ENCODE assay signal across 16 cellular contexts in genomic region chr2:239042551-239043320, GRCh38.
DNase-seq lines count a peak whose midpoint lies in the region; ATAC-seq and TF ChIP-seq lines count a peak whose summit lies in the region.
"Had no signal": no experiment of that assay in that cellular context is flagged by ENCODE, and none has a peak within 500 bp of the region (broad histone marks: within the 10 kb centered on the region; RNA-seq: fewer than 3 reads in every experiment).

No MANE protein-coding gene starts in this region.

- CTCF ChIA-PET in activated naive CD4-positive, alpha-beta T cell treated with anti-CD3 and anti-CD28 coated beads, Interleukin-2, amount 10 ng/mL, durations not matched to agents 7 days and 5 days (lab: Charles Lee) = no interaction called here
- CTCF ChIA-PET in T-cell (lab: Charles Lee) = no interaction called here

- no peaks in the 10 kb centered on the region for H3K36me3 Mint-ChIP-seq in activated naive CD4-positive, alpha-beta T cell treated with anti-CD3 and anti-CD28 coated beads, Interleukin-2, amount 10 ng/mL, durations not matched to agents 7 days and 5 days
- H3K36me3 Mint-ChIP-seq in T-helper 17 cell (ENCODE audit: low read depth) = no peaks in the 10 kb centered on the region
- H3K36me3 Mint-ChIP-seq in stimulated activated effector memory CD8-positive, alpha-beta T cell treated with anti-CD3 and anti-CD28 coated beads, Interleukin-12 subunit alpha, Interleukin-12 subunit beta, amount 100 ng/mL, for 72 hours = no peaks in the 10 kb centered on the region
- H3K36me3 Mint-ChIP-seq in T-cell = no peaks in the 10 kb centered on the region

- peak; percentile 7 for DNase-seq in activated naive CD4-positive, alpha-beta T cell treated with anti-CD3 and anti-CD28 coated beads, Interleukin-2, amount 10 ng/mL, durations not matched to agents 7 days and 5 days
- no peak for DNase-seq in activated naive CD4-positive, alpha-beta T cell treated with Interleukin-2 at 50 U/mL for 16 hours
- DNase-seq in T-helper 17 cell = no peak
- DNase-seq in stimulated activated effector memory CD8-positive, alpha-beta T cell treated with anti-CD3 and anti-CD28 coated beads, Interleukin-12 subunit alpha, Interleukin-12 subunit beta, amount 100 ng/mL, for 72 hours (ENCODE audit: low spot score in 2 of 2) = no peak
- DNase-seq in T-cell = no peak
- no peak for DNase-seq in colonic mucosa
- DNase-seq: 8988T; AML-193; C1 segment of cervical spinal cord; CD4-positive, alpha-beta memory T cell; DMS79; H7 had no signal

- no peak overlapping the region for H3K27ac Mint-ChIP-seq in activated naive CD4-positive, alpha-beta T cell treated with anti-CD3 and anti-CD28 coated beads, Interleukin-2, amount 10 ng/mL, durations not matched to agents 7 days and 5 days
- H3K27ac Mint-ChIP-seq in T-helper 17 cell (no peak overlapping the region), T-cell (no peak overlapping the region)
- H3K27ac Mint-ChIP-seq in stimulated activated effector memory CD8-positive, alpha-beta T cell treated with anti-CD3 and anti-CD28 coated beads, Interleukin-12 subunit alpha, Interleukin-12 subunit beta, amount 100 ng/mL, for 72 hours = peak overlapping the region; percentile 43
- H3K27ac Mint-ChIP-seq: GM23338 had no signal

- H3K9ac ChIP-seq in BLaER1 (no peak overlapping the region), colonic mucosa (ENCODE audit: low read depth in 2 of 2, low read length in 2 of 2) (no peak overlapping the region)

- POLR2A ChIA-PET in T-cell (lab: Charles Lee) = no interaction called here

- intact Hi-C loops in colonic mucosa (cut with DNase I) = no loop called here

- no peaks in the 10 kb centered on the region for H3K27me3 ChIP-seq in BLaER1
- no peaks in the 10 kb centered on the region for H3K27me3 ChIP-seq in colonic mucosa

- H3K27ac ChIP-seq in BLaER1 (no peak overlapping the region), colonic mucosa (no peak overlapping the region)
- H3K27ac ChIP-seq: HL-60 had no signal

- peak overlapping the region; percentile 67 for H3K4me2 ChIP-seq in BLaER1
- H3K4me2 ChIP-seq: GM23338 had no signal

- ATAC-seq in T-helper 17 cell = no peak
- ATAC-seq in stimulated activated effector memory CD8-positive, alpha-beta T cell treated with anti-CD3 and anti-CD28 coated beads, Interleukin-12 subunit alpha, Interleukin-12 subunit beta, amount 100 ng/mL, for 72 hours = no peak
- ATAC-seq in T-cell (replicated peaks in 1 of 4) = no peak
- ATAC-seq: GM12878, GM23338 had no signal

- peaks cover 30% of the 10 kb centered on the region for H3K4me1 ChIP-seq in BLaER1
- no peaks in the 10 kb centered on the region for H3K4me1 ChIP-seq in colonic mucosa

- no peaks in the 10 kb centered on the region for H3K36me3 ChIP-seq in BLaER1
- H3K36me3 ChIP-seq in colonic mucosa = no peaks in the 10 kb centered on the region

- H3K27me3 Mint-ChIP-seq in activated naive CD4-positive, alpha-beta T cell treated with anti-CD3 and anti-CD28 coated beads, Interleukin-2, amount 10 ng/mL, durations not matched to agents 7 days and 5 days = peaks cover 20% of the 10 kb centered on the region
- H3K27me3 Mint-ChIP-seq in T-helper 17 cell = no peaks in the 10 kb centered on the region
- no peaks in the 10 kb centered on the region for H3K27me3 Mint-ChIP-seq in T-cell
- H3K27me3 Mint-ChIP-seq: CD4-positive, alpha-beta memory T cell had no signal

- no peak for TF ChIP-seq CTCF in colonic mucosa (IDR thresholded peaks at IDR 0.05)

- H3K4me1 Mint-ChIP-seq in activated naive CD4-positive, alpha-beta T cell treated with anti-CD3 and anti-CD28 coated beads, Interleukin-2, amount 10 ng/mL, durations not matched to agents 7 days and 5 days = peaks cover 4% of the 10 kb centered on the region
- H3K4me1 Mint-ChIP-seq in T-helper 17 cell = peaks cover 2% of the 10 kb centered on the region
- no peaks in the 10 kb centered on the region for H3K4me1 Mint-ChIP-seq in stimulated activated effector memory CD8-positive, alpha-beta T cell treated with anti-CD3 and anti-CD28 coated beads, Interleukin-12 subunit alpha, Interleukin-12 subunit beta, amount 100 ng/mL, for 72 hours
- no peaks in the 10 kb centered on the region for H3K4me1 Mint-ChIP-seq in T-cell
- H3K4me1 Mint-ChIP-seq: CD4-positive, alpha-beta memory T cell; GM23338 had no signal

- H3K9me3 ChIP-seq in BLaER1 = no peaks in the 10 kb centered on the region
- no peaks in the 10 kb centered on the region for H3K9me3 ChIP-seq in T-helper 17 cell (ENCODE audit: control insufficient read depth, low read length, poor library complexity, severe bottlenecking)
- H3K9me3 ChIP-seq in colonic mucosa = no peaks in the 10 kb centered on the region

- H4K20me1 ChIP-seq in BLaER1 = no peaks in the 10 kb centered on the region

- no peak overlapping the region for H3K4me3 ChIP-seq in BLaER1
- H3K4me3 ChIP-seq in colonic mucosa = no peak overlapping the region
- H3K4me3 ChIP-seq: GM12878, GM23338 had no signal

- no peaks in the 10 kb centered on the region for H3K9me3 Mint-ChIP-seq in activated naive CD4-positive, alpha-beta T cell treated with anti-CD3 and anti-CD28 coated beads, Interleukin-2, amount 10 ng/mL, durations not matched to agents 7 days and 5 days
- H3K9me3 Mint-ChIP-seq in stimulated activated effector memory CD8-positive, alpha-beta T cell treated with anti-CD3 and anti-CD28 coated beads, Interleukin-12 subunit alpha, Interleukin-12 subunit beta, amount 100 ng/mL, for 72 hours = no peaks in the 10 kb centered on the region
- no peaks in the 10 kb centered on the region for H3K9me3 Mint-ChIP-seq in T-cell
- H3K9me3 Mint-ChIP-seq: CD4-positive, alpha-beta memory T cell; GM23338 had no signal

- no peak overlapping the region for H3K4me3 Mint-ChIP-seq in activated naive CD4-positive, alpha-beta T cell treated with anti-CD3 and anti-CD28 coated beads, Interleukin-2, amount 10 ng/mL, durations not matched to agents 7 days and 5 days
- H3K4me3 Mint-ChIP-seq in T-helper 17 cell (peak overlapping the region; percentile 39), T-cell (no peak overlapping the region)
- no peak overlapping the region for H3K4me3 Mint-ChIP-seq in stimulated activated effector memory CD8-positive, alpha-beta T cell treated with anti-CD3 and anti-CD28 coated beads, Interleukin-12 subunit alpha, Interleukin-12 subunit beta, amount 100 ng/mL, for 72 hours
- H3K4me3 Mint-ChIP-seq: CD4-positive, alpha-beta memory T cell; GM23338 had no signal
